In genomic region chr1:21255284-21255942, GRCh38 we compare ENCODE assay signal across 8 cellular contexts. TPM values are rescaled to one million over a fixed set of nuclear protein-coding genes. Genes with fewer than 3 reads are reported as not detected.
A peak's percentile ranks its signal among the peaks of the same experiment; 100 is the strongest.
DNase-seq lines count a peak whose midpoint lies in the region; ATAC-seq and TF ChIP-seq lines count a peak whose summit lies in the region.

No MANE protein-coding gene starts in this region.

- peak; percentile 88 for DNase-seq in ELR (ENCODE audit: low read depth)
- DNase-seq in NCI-H1048 (lab: John Stamatoyannopoulos, UW), result peak; percentile 65
- peak; percentile 84 to 90 for DNase-seq in SJSA1 (ENCODE audit: low read depth in 1 of 2, low spot score in 2 of 2)
- DNase-seq in activated effector memory CD4-positive, alpha-beta T cell treated with Interleukin-2 at 50 U/mL for 16 hours, result peak; percentile 71
- peak; percentile 65 for DNase-seq in foreskin melanocyte
- DNase-seq in omental fat pad (ENCODE audit: low spot score), result peak; percentile 96

- TF ChIP-seq CTCF in omental fat pad (IDR thresholded peaks at IDR 0.05), result peak in 1 of 3 donors; percentile 74

- no peaks in the 10 kb centered on the region for H3K9me3 ChIP-seq in SJSA1 (replicated peaks)

- peaks cover 8% of the 10 kb centered on the region; the same call in 1 of the 2 replicates for H3K4me1 ChIP-seq in SJSA1 (replicated peaks)

- ATAC-seq in omental fat pad (ENCODE audit: low FRiP score), result peak; percentile 68
- no peak for ATAC-seq in HG02588 (IDR thresholded peaks at IDR 0.05; ENCODE audit: unreplicated experiment)

- no peaks in the 10 kb centered on the region for H3K27me3 ChIP-seq in SJSA1 (replicated peaks)

- H3K4me3 ChIP-seq in SJSA1, result no peak overlapping the region

- H3K36me3 ChIP-seq in SJSA1, result peaks cover 70% of the 10 kb centered on the region

- no peak overlapping the region for H3K27ac ChIP-seq in SJSA1
- peak overlapping the region; percentile 56 for H3K27ac ChIP-seq in temporal lobe (ENCODE audit: low read depth, low read length)

RNA-seq across cellular contexts. Expression of gene ECE1, which starts 34.9 kb away (rescaled TPM):
- total RNA-seq in SJSA1 (2014; rRNA removed; shearing (Covaris generic)), result 67.2 and 82.6 TPM in 2 replicates
- total RNA-seq in omental fat pad (100 to 1,000 TPM in 2 of 4 donors, 10 to 100 TPM in 2; 43.5 to 158 (median 114) TPM), temporal lobe (9.8 TPM)
